ENCODE assay signal across 1 cellular context in genomic region chr1:204692852-204693356, GRCh38.
A peak's percentile ranks its signal among the peaks of the same experiment; 100 is the strongest.
TF ChIP-seq lines count a peak whose summit lies in the region.

No MANE protein-coding gene starts in this region.

TF ChIP-seq in K562, 482 proteins besides CTCF, POLR2A, EP300 and RAD21 (continued from another document and continues in another):
- TF ChIP-seq ZHX1 (conservative IDR thresholded peaks at IDR 0.05; ENCODE audit: low read length) (peak; percentile 49; the same call in 1 of the 2 replicates), HNRNPUL1 (IDR thresholded peaks at IDR 0.05; ENCODE audit: low read length) (no peak), LARP7 (IDR thresholded peaks at IDR 0.05) (peak; percentile 80; the same call in 1 of the 2 replicates), RREB1 (CRISPR knock-in tag; IDR thresholded peaks at IDR 0.05) (peak; percentile 100), ZNF165 (CRISPR knock-in tag; IDR thresholded peaks at IDR 0.05; ENCODE audit: borderline replicate concordance) (no peak), ZFP91 (CRISPR knock-in tag; IDR thresholded peaks at IDR 0.05) (no peak), ZNF133 (CRISPR knock-in tag; IDR thresholded peaks at IDR 0.05) (no peak), PHF8 (IDR thresholded peaks at IDR 0.05; ENCODE audit: borderline replicate concordance, low read length) (no peak), CAMTA2 (CRISPR knock-in tag; conservative IDR thresholded peaks at IDR 0.05) (no peak), FOXK2 (conservative IDR thresholded peaks at IDR 0.05 in 1 of 2, IDR thresholded peaks at IDR 0.05 in 1 of 2; ENCODE audit: low read depth in 2 of 2) (peak; percentile 66 to 67; a peak in 3 of 4 replicates), HDAC2 (IDR thresholded peaks at IDR 0.05) (peak; percentile 89), SOX6 (IDR thresholded peaks at IDR 0.05) (peak; percentile 79), BMI1 (IDR thresholded peaks at IDR 0.05; ENCODE audit: low read length) (no peak), ZC3H8 (IDR thresholded peaks at IDR 0.05) (0 out of 2 replicates have a peak, but pooled peaks have one; percentile 53), SMARCC2 (IDR thresholded peaks at IDR 0.05; ENCODE audit: low read depth) (no peak), PYGO2 (tag; IDR thresholded peaks at IDR 0.05) (peak; percentile 54; the same call in 1 of the 2 replicates), AFF4 (CRISPR knock-in tag; IDR thresholded peaks at IDR 0.05) (no peak), CREB3L1 (IDR thresholded peaks at IDR 0.05; ENCODE audit: borderline replicate concordance, low read depth) (peak; percentile 33; the same call in 1 of the 2 replicates), CHD4 (IDR thresholded peaks at IDR 0.05; ENCODE audit: insufficient read depth, insufficient replicate concordance, low read depth, low read length, poor library complexity, severe bottlenecking) (no peak), PRMT5 (CRISPR knock-in tag; IDR thresholded peaks at IDR 0.05) (no peak), HMGXB4 (CRISPR knock-in tag; IDR thresholded peaks at IDR 0.05) (no peak), ZNF408 (CRISPR knock-in tag; IDR thresholded peaks at IDR 0.05; ENCODE audit: low read depth) (no peak), ZNF561 (CRISPR knock-in tag; conservative IDR thresholded peaks at IDR 0.05) (no peak), RB1 (IDR thresholded peaks at IDR 0.05; ENCODE audit: low read depth) (no peak), ESRRB (CRISPR knock-in tag; IDR thresholded peaks at IDR 0.05; ENCODE audit: borderline replicate concordance) (no peak), ZNF282 (CRISPR knock-in tag; IDR thresholded peaks at IDR 0.05) (no peak), RFX7 (CRISPR knock-in tag; IDR thresholded peaks at IDR 0.05) (no peak), ZNF134 (CRISPR knock-in tag; conservative IDR thresholded peaks at IDR 0.05) (no peak), CTBP1 (IDR thresholded peaks at IDR 0.05; ENCODE audit: borderline replicate concordance) (peak; percentile 93), ZNF79 (CRISPR knock-in tag; IDR thresholded peaks at IDR 0.05; ENCODE audit: low read depth) (no peak), ZNF224 (CRISPR knock-in tag; IDR thresholded peaks at IDR 0.05) (no peak), GABPB1 (CRISPR knock-in tag; IDR thresholded peaks at IDR 0.05) (no peak), PRDM10 (IDR thresholded peaks at IDR 0.05; ENCODE audit: partially characterized antibody) (peak; percentile 22), YY1 (IDR thresholded peaks at IDR 0.05; ENCODE audit: borderline replicate concordance in 1 of 3, control insufficient read depth in 1 of 3, extremely low read depth in 1 of 3, insufficient read depth in 3 of 3, insufficient read length in 1 of 3, insufficient replicate concordance in 2 of 3, low read depth in 1 of 3, low read length in 2 of 3) (no peak), ATF1 (CRISPR knock-in tag; IDR thresholded peaks at IDR 0.05) (no peak), ATF1 (tag; IDR thresholded peaks at IDR 0.05) (peak; percentile 46; the same call in 1 of the 2 replicates)
